In the genomic region with DNA sequence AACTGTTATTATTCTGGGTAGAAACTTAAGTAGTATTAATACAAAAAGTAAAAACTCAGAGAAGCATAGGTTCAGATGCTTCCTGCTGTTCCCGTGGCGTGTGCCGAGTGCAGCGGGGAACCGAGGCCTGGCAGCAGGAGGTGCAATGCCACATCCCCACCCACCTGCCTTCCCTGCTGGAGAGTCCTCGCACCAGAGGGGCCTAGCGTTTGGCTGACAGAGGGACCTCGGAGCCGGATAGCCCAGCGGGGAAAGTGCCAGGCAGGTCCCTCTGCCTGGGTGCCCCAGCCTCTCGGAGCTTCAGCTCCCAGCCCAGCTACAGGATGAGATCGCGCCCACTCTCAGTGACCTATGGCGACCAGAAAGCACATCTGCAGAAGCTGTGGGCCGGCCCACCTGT, we compare ENCODE assay signal across 16 cellular contexts.
DNase-seq lines count a peak whose midpoint lies in the region; FAIRE-seq and TF ChIP-seq lines count a peak whose summit lies in the region.
"Had no signal": no experiment of that assay in that cellular context is flagged by ENCODE, and none has a peak within 500 bp of the region (broad histone marks: within the 10 kb centered on the region; RNA-seq: fewer than 3 reads in every experiment).

No MANE protein-coding gene starts in this region.

- no peak overlapping the region for H2BK15ac ChIP-seq in neuronal stem cell (ENCODE audit: low read length)

- H2BK12ac ChIP-seq in neuronal stem cell (ENCODE audit: low read length), result no peak overlapping the region

- H3K36me3 Mint-ChIP-seq in Caco-2 (ENCODE audit: insufficient read depth, unreplicated experiment) (no peaks in the 10 kb centered on the region), brain (no peaks in the 10 kb centered on the region)
- H3K36me3 Mint-ChIP-seq: CD4-positive, alpha-beta memory T cell had no signal

- POLR2A ChIA-PET in Caco-2 (lab: Charles Lee), result no interaction called here

- no peaks in the 10 kb centered on the region for H3K9me3 ChIP-seq in Caco-2
- no peaks in the 10 kb centered on the region for H3K9me3 ChIP-seq in neuronal stem cell (replicated peaks in 1 of 2; ENCODE audit: control insufficient read depth in 2 of 2, insufficient read depth in 1 of 2, low read depth in 1 of 2, low read length in 2 of 2)
- H3K9me3 ChIP-seq: A549, BE2C had no signal

- H3K27me3 ChIP-seq in Caco-2 (replicated peaks; ENCODE audit: control insufficient read depth, insufficient read depth, low read length), result no peaks in the 10 kb centered on the region
- no peaks in the 10 kb centered on the region for H3K27me3 ChIP-seq in H7 (ENCODE audit: control insufficient read depth, insufficient read depth, low read length)
- H3K27me3 ChIP-seq in neuronal stem cell (ENCODE audit: control insufficient read depth in 3 of 3, insufficient read depth in 3 of 3, low read depth in 1 of 3, low read length in 3 of 3), result peaks cover 0 to 14% (median 10%) of the 10 kb centered on the region in 3 experiments
- H3K27me3 ChIP-seq: BE2C had no signal

- intact Hi-C loops in Caco-2 (cut with micrococcal nuclease; ENCODE audit: unreplicated experiment), result no loop called here

- no peak overlapping the region for H2AFZ ChIP-seq in neuronal stem cell (ENCODE audit: low read length)
- H2AFZ ChIP-seq: GM23338 had no signal

- no peak overlapping the region for H3K27ac ChIP-seq in neuronal stem cell (replicated peaks; ENCODE audit: low read length)
- H3K27ac ChIP-seq: A549, C4-2B had no signal

- no peak overlapping the region for H2BK5ac ChIP-seq in neuronal stem cell (ENCODE audit: low read length)

- H3K23ac ChIP-seq in neuronal stem cell (ENCODE audit: low read depth, low read length, poor library complexity), result no peak overlapping the region

- no CpG with 5 or more reads among the region's 15 CpGs for WGBS in neuronal stem cell (ENCODE audit: extremely low coverage in 2 of 2, insufficient read length in 2 of 2, insufficient replicate concordance in 1 of 2), 2 donors

- peaks cover 45% of the 10 kb centered on the region for H3K4me1 ChIP-seq in Caco-2
- H3K4me1 ChIP-seq in neuronal stem cell (ENCODE audit: control insufficient read depth in 2 of 2, insufficient read depth in 1 of 2, low read depth in 1 of 2, low read length in 2 of 2), result peaks cover 14 to 54% of the 10 kb centered on the region in 2 donors
- H3K4me1 ChIP-seq: A549 had no signal

- no peak overlapping the region for H4K8ac ChIP-seq in neuronal stem cell (ENCODE audit: low read depth, low read length)

- peak overlapping the region; percentile 77 for H3K27ac Mint-ChIP-seq in Caco-2 (ENCODE audit: unreplicated experiment)
- peak overlapping the region in 3 of 5 experiments; percentile 49 to 92 (median 84) for H3K27ac Mint-ChIP-seq in brain
- H3K27ac Mint-ChIP-seq: CD4-positive, alpha-beta memory T cell; GM23338 had no signal

- H3K27me3 Mint-ChIP-seq in Caco-2 (ENCODE audit: insufficient read depth, unreplicated experiment), result no peaks in the 10 kb centered on the region
- peaks cover 3% of the 10 kb centered on the region for H3K27me3 Mint-ChIP-seq in brain
- H3K27me3 Mint-ChIP-seq: CD4-positive, alpha-beta memory T cell had no signal

- H3K4me3 Mint-ChIP-seq in Caco-2 (ENCODE audit: unreplicated experiment) (no peak overlapping the region), brain (no peak overlapping the region)
- H3K4me3 Mint-ChIP-seq: CD4-positive, alpha-beta memory T cell; GM23338 had no signal

- no peak overlapping the region for H3K4ac ChIP-seq in neuronal stem cell (ENCODE audit: low read length)

- H3K18ac ChIP-seq in neuronal stem cell (ENCODE audit: low read length), result peak overlapping the region; percentile 66

- H2BK120ac ChIP-seq in neuronal stem cell (ENCODE audit: low read depth, low read length), result no peak overlapping the region

- no peak overlapping the region for H4K91ac ChIP-seq in neuronal stem cell (ENCODE audit: low read depth, low read length, poor library complexity)

- no peaks in the 10 kb centered on the region for H3K79me1 ChIP-seq in neuronal stem cell (ENCODE audit: low read depth, low read length)

- H3K36me3 ChIP-seq in Caco-2 (ENCODE audit: control insufficient read depth, insufficient read depth, low read length), result no peaks in the 10 kb centered on the region
- no peaks in the 10 kb centered on the region for H3K36me3 ChIP-seq in H7 (replicated peaks; ENCODE audit: control insufficient read depth, insufficient read depth, low read length)
- no peaks in the 10 kb centered on the region for H3K36me3 ChIP-seq in neuronal stem cell (replicated peaks in 1 of 2; ENCODE audit: control insufficient read depth in 2 of 2, insufficient read depth in 2 of 2, low read length in 2 of 2)
- H3K36me3 ChIP-seq: BE2C had no signal

- BruUV-seq in Caco-2 (replicated peaks; lab: Mats Ljungman, UMichigan), result no TSS peak

- DNase-seq in Caco-2 (no peak), H7 (peak; percentile 67), neuronal stem cell (ENCODE audit: low spot score) (no peak), RCC 7860 (ENCODE audit: low spot score) (no peak), NCI-H1048 (lab: John Stamatoyannopoulos, UW) (no peak)
- DNase-seq: BE2C; CD4-positive, alpha-beta memory T cell; COR-L47; HCEC 1CT; IMR-90; KBM-7 had no signal

- peak overlapping the region; percentile 47 for H2AK5ac ChIP-seq in neuronal stem cell (ENCODE audit: low read depth, low read length)

- H3K4me2 ChIP-seq in neuronal stem cell (ENCODE audit: insufficient read depth, low read length, poor library complexity, severe bottlenecking), result no peak overlapping the region
- H3K4me2 ChIP-seq: A549, GM23338 had no signal

- no peak overlapping the region for H3K14ac ChIP-seq in neuronal stem cell (ENCODE audit: low read length)

- no peak for FAIRE-seq in RCC 7860 (lab: Jason Lieb, UNC)
- FAIRE-seq: A549, GM12878 had no signal

- CTCF ChIA-PET in Caco-2 (lab: Charles Lee), result interaction anchor here (0.6 to 1.1 kb wide), 4 partner anchors 15 to 114 kb away, joined by 3 to 8 read pairs (median 3); no protein-coding TSS in a partner anchor

- TF ChIP-seq CTCF in Caco-2 (IDR thresholded peaks at IDR 0.05; ENCODE audit: insufficient read depth in 1 of 2, low read depth in 1 of 2, low read length in 1 of 2, severe bottlenecking in 1 of 2, unreplicated experiment in 1 of 2) (no peak), brain (conservative IDR thresholded peaks at IDR 0.05) (no peak)

- H3K9me3 Mint-ChIP-seq in Caco-2 (ENCODE audit: unreplicated experiment) (no peaks in the 10 kb centered on the region), brain (peaks cover 0 to 2% (median 0%) of the 10 kb centered on the region in 5 experiments)
- H3K9me3 Mint-ChIP-seq: GM23338 had no signal

- H3K4me3 ChIP-seq in Caco-2 (ENCODE audit: low read depth, low read length) (no peak overlapping the region), H7 (ENCODE audit: insufficient read depth, low read depth, low read length) (no peak overlapping the region), neuronal stem cell (ENCODE audit: low read length in 2 of 2) (no peak overlapping the region)
- H3K4me3 ChIP-seq: A549, GM12878, GM23338 had no signal

- no peak overlapping the region for H3K9ac ChIP-seq in neuronal stem cell (ENCODE audit: low read depth, low read length, poor library complexity)

- H3K4me1 Mint-ChIP-seq in Caco-2 (ENCODE audit: low read depth, unreplicated experiment) (peaks cover 24% of the 10 kb centered on the region), brain (peaks cover 74% of the 10 kb centered on the region)
